ENCODE assay signal across 8 cellular contexts in genomic region chr12:12608557-12608957, GRCh38. TPM values are rescaled to one million over a fixed set of nuclear protein-coding genes. Genes with fewer than 3 reads are reported as not detected.
DNase-seq lines count a peak whose midpoint lies in the region; ATAC-seq and TF ChIP-seq lines count a peak whose summit lies in the region.

No MANE protein-coding gene starts in this region.

- H3K4me3 Mint-ChIP-seq in activated CD4-positive, alpha-beta T cell treated with anti-CD3 and anti-CD28 coated beads for 36 hours = no peak overlapping the region
- no peak overlapping the region for H3K4me3 Mint-ChIP-seq in activated CD4-positive, alpha-beta memory T cell treated with anti-CD3 and anti-CD28 coated beads for 36 hours
- peak overlapping the region in 7 of 10 donors; percentile 9 to 29 (median 24) for H3K4me3 Mint-ChIP-seq in naive thymus-derived CD4-positive, alpha-beta T cell

- POLR2A ChIA-PET in activated CD4-positive, alpha-beta T cell treated with anti-CD3 and anti-CD28 coated beads for 36 hours (lab: Charles Lee) = no interaction called here
- POLR2A ChIA-PET in activated CD4-positive, alpha-beta memory T cell treated with anti-CD3 and anti-CD28 coated beads for 36 hours (lab: Charles Lee) = no interaction called here
- POLR2A ChIA-PET in naive thymus-derived CD4-positive, alpha-beta T cell (lab: Charles Lee) = interaction anchor here (0.6 to 1.2 kb wide), 2 partner anchors 39 to 106 kb away, joined by 3 to 4 read pairs; no protein-coding TSS in a partner anchor

- H3K27me3 ChIP-seq in naive thymus-derived CD4-positive, alpha-beta T cell (ENCODE audit: control insufficient read depth in 2 of 2, insufficient read depth in 2 of 2, low read length in 2 of 2) = no peaks in the 10 kb centered on the region

- H3K4me1 Mint-ChIP-seq in activated CD4-positive, alpha-beta T cell treated with anti-CD3 and anti-CD28 coated beads for 36 hours = peaks cover 49% of the 10 kb centered on the region
- peaks cover 42% of the 10 kb centered on the region for H3K4me1 Mint-ChIP-seq in activated CD4-positive, alpha-beta memory T cell treated with anti-CD3 and anti-CD28 coated beads for 36 hours (ENCODE audit: low read depth)
- peaks cover 23 to 45% (median 35%) of the 10 kb centered on the region in 7 donors for H3K4me1 Mint-ChIP-seq in naive thymus-derived CD4-positive, alpha-beta T cell

- peaks cover 4% of the 10 kb centered on the region for H3K36me3 Mint-ChIP-seq in activated CD4-positive, alpha-beta T cell treated with anti-CD3 and anti-CD28 coated beads for 36 hours (ENCODE audit: low read depth)
- peaks cover 10% of the 10 kb centered on the region for H3K36me3 Mint-ChIP-seq in activated CD4-positive, alpha-beta memory T cell treated with anti-CD3 and anti-CD28 coated beads for 36 hours
- peaks cover 0 to 2% (median 1%) of the 10 kb centered on the region in 5 donors for H3K36me3 Mint-ChIP-seq in naive thymus-derived CD4-positive, alpha-beta T cell

- H3K27ac ChIP-seq in naive thymus-derived CD4-positive, alpha-beta T cell (ENCODE audit: low read depth, low read length) = no peak overlapping the region

- no peaks in the 10 kb centered on the region for H3K9me3 Mint-ChIP-seq in activated CD4-positive, alpha-beta T cell treated with anti-CD3 and anti-CD28 coated beads for 36 hours (ENCODE audit: low read depth)
- H3K9me3 Mint-ChIP-seq in activated CD4-positive, alpha-beta memory T cell treated with anti-CD3 and anti-CD28 coated beads for 36 hours = no peaks in the 10 kb centered on the region
- H3K9me3 Mint-ChIP-seq in naive thymus-derived CD4-positive, alpha-beta T cell = peaks cover 0 to 4% (median 0%) of the 10 kb centered on the region in 11 donors

- DNase-seq in activated CD4-positive, alpha-beta T cell treated with anti-CD3 and anti-CD28 coated beads for 36 hours = peak; percentile 46
- DNase-seq in activated CD4-positive, alpha-beta T cell treated with anti-CD3 and anti-CD28 coated beads for 4 hours = no peak
- peak; percentile 52 for DNase-seq in activated CD4-positive, alpha-beta memory T cell treated with anti-CD3 and anti-CD28 coated beads for 36 hours
- DNase-seq in naive thymus-derived CD4-positive, alpha-beta T cell = no peak
- no peak for DNase-seq in SIG-M5 treated with dmso at 0.1 percent for 504 hours (lab: John Stamatoyannopoulos, UW; ENCODE audit: unreplicated experiment)
- DNase-seq in foreskin fibroblast = no peak
- no peak for DNase-seq in NCI-H510A treated with DMSO at 0.1 percent for 48 hours (lab: John Stamatoyannopoulos, UW)

- peaks cover 6 to 9% of the 10 kb centered on the region in 2 donors for H3K4me1 ChIP-seq in naive thymus-derived CD4-positive, alpha-beta T cell (ENCODE audit: control insufficient read depth in 2 of 2, insufficient read depth in 2 of 2, low read length in 2 of 2)

- H3K4me3 ChIP-seq in naive thymus-derived CD4-positive, alpha-beta T cell (ENCODE audit: low read length) = no peak overlapping the region
- H3K4me3 ChIP-seq in foreskin fibroblast (ENCODE audit: low read depth in 1 of 2, low read length in 2 of 2) = no peak overlapping the region

- peak overlapping the region; percentile 10 for H3K27ac Mint-ChIP-seq in activated CD4-positive, alpha-beta T cell treated with anti-CD3 and anti-CD28 coated beads for 36 hours
- peak overlapping the region; percentile 36 for H3K27ac Mint-ChIP-seq in activated CD4-positive, alpha-beta memory T cell treated with anti-CD3 and anti-CD28 coated beads for 36 hours
- peak overlapping the region in 7 of 9 donors; percentile 49 to 91 (median 66) for H3K27ac Mint-ChIP-seq in naive thymus-derived CD4-positive, alpha-beta T cell

- intact Hi-C loops in activated CD4-positive, alpha-beta T cell treated with anti-CD3 and anti-CD28 coated beads for 36 hours (cut with DNase I, micrococcal nuclease) = loop anchor here in 1 of 2 experiments (5.0 kb wide), 2 partner anchors 101 to 601 kb away; no protein-coding TSS in a partner anchor
- intact Hi-C loops in activated CD4-positive, alpha-beta memory T cell treated with anti-CD3 and anti-CD28 coated beads for 36 hours (cut with micrococcal nuclease) = loop anchor here (1.0 kb wide), 1 partner anchor 232 kb away; no protein-coding TSS in a partner anchor
- intact Hi-C loops in naive thymus-derived CD4-positive, alpha-beta T cell (cut with micrococcal nuclease) = no loop called here

- no peak for ATAC-seq in activated CD4-positive, alpha-beta T cell treated with anti-CD3 and anti-CD28 coated beads for 36 hours
- ATAC-seq in HG03460 (IDR thresholded peaks at IDR 0.05; ENCODE audit: unreplicated experiment) = peak; percentile 31
- no peak for ATAC-seq in naive thymus-derived CD4-positive, alpha-beta T cell

- TF ChIP-seq CTCF in foreskin fibroblast (IDR thresholded peaks at IDR 0.05; ENCODE audit: low read depth, low read length) = no peak

- H3K27me3 Mint-ChIP-seq in activated CD4-positive, alpha-beta T cell treated with anti-CD3 and anti-CD28 coated beads for 36 hours = no peaks in the 10 kb centered on the region
- no peaks in the 10 kb centered on the region for H3K27me3 Mint-ChIP-seq in activated CD4-positive, alpha-beta memory T cell treated with anti-CD3 and anti-CD28 coated beads for 36 hours
- H3K27me3 Mint-ChIP-seq in naive thymus-derived CD4-positive, alpha-beta T cell = no peaks in the 10 kb centered on the region

- no peaks in the 10 kb centered on the region for H3K9me3 ChIP-seq in naive thymus-derived CD4-positive, alpha-beta T cell (ENCODE audit: control insufficient read depth in 2 of 3, low read length in 3 of 3)

- H3K36me3 ChIP-seq in naive thymus-derived CD4-positive, alpha-beta T cell (ENCODE audit: control insufficient read depth in 2 of 3, insufficient read depth in 3 of 3, low read length in 3 of 3) = peaks cover 0 to 7% (median 0%) of the 10 kb centered on the region in 3 experiments

- CTCF ChIA-PET in activated CD4-positive, alpha-beta T cell treated with anti-CD3 and anti-CD28 coated beads for 36 hours (lab: Charles Lee) = interaction anchor here (0.7 to 1.3 kb wide), 3 partner anchors 48 to 128 kb away, joined by 3 to 6 read pairs (median 3); no protein-coding TSS in a partner anchor
- CTCF ChIA-PET in activated CD4-positive, alpha-beta memory T cell treated with anti-CD3 and anti-CD28 coated beads for 36 hours (lab: Charles Lee) = interaction anchor here (0.6 to 0.8 kb wide), 3 partner anchors 45 to 232 kb away, joined by 3 read pairs; no protein-coding TSS in a partner anchor
- CTCF ChIA-PET in naive thymus-derived CD4-positive, alpha-beta T cell (lab: Charles Lee) = no interaction called here

RNA-seq across cellular contexts. Expression of gene CREBL2, which starts 3.1 kb away (rescaled TPM):
- 10 to 100 TPM; 16.8 to 20.2 TPM for total RNA-seq in activated CD4-positive, alpha-beta T cell treated with anti-CD3 and anti-CD28 coated beads for 36 hours
- total RNA-seq in activated CD4-positive, alpha-beta memory T cell treated with anti-CD3 and anti-CD28 coated beads for 36 hours = 10 to 100 TPM; 30.4 to 32.2 TPM
- total RNA-seq in naive thymus-derived CD4-positive, alpha-beta T cell = 10 to 100 TPM; 17.3 to 39.5 (median 24.9) TPM
- polyA plus RNA-seq in naive thymus-derived CD4-positive, alpha-beta T cell = 10 to 100 TPM; 40.2 to 46.5 TPM

RNA-seq across cellular contexts. Expression of gene DUSP16, which starts 45.9 kb away (rescaled TPM):
- total RNA-seq in activated CD4-positive, alpha-beta T cell treated with anti-CD3 and anti-CD28 coated beads for 36 hours = 10 to 100 TPM; 39.3 to 40.4 TPM
- total RNA-seq in activated CD4-positive, alpha-beta memory T cell treated with anti-CD3 and anti-CD28 coated beads for 36 hours = 10 to 100 TPM; 70.2 to 82.1 TPM
- 10 to 100 TPM; 26.8 to 42.8 (median 38.9) TPM for total RNA-seq in naive thymus-derived CD4-positive, alpha-beta T cell
- polyA plus RNA-seq in naive thymus-derived CD4-positive, alpha-beta T cell = 1 to 10 TPM; 4.4 to 5.0 TPM

Comparison
In these comparisons a context has a peak if more than half of its experiments do, and no peak if none do; other contexts are left out.
1. DNase-seq: peak in activated CD4-positive, alpha-beta T cell treated with anti-CD3 and anti-CD28 coated beads for 36 hours (single experiment) and activated CD4-positive, alpha-beta memory T cell treated with anti-CD3 and anti-CD28 coated beads for 36 hours (single experiment); none in activated CD4-positive, alpha-beta T cell treated with anti-CD3 and anti-CD28 coated beads for 4 hours (0 of 2), naive thymus-derived CD4-positive, alpha-beta T cell (0 of 9), SIG-M5 treated with dmso at 0.1 percent for 504 hours (single experiment), foreskin fibroblast (0 of 2) and NCI-H510A treated with DMSO at 0.1 percent for 48 hours (single experiment).
2. H3K27ac Mint-ChIP-seq: peak in every context shown above with its lines; median percentile 66 in naive thymus-derived CD4-positive, alpha-beta T cell; 36 in activated CD4-positive, alpha-beta memory T cell treated with anti-CD3 and anti-CD28 coated beads for 36 hours; 10 in activated CD4-positive, alpha-beta T cell treated with anti-CD3 and anti-CD28 coated beads for 36 hours.
3. H3K4me3 Mint-ChIP-seq: peak in naive thymus-derived CD4-positive, alpha-beta T cell (7 of 10); none in activated CD4-positive, alpha-beta T cell treated with anti-CD3 and anti-CD28 coated beads for 36 hours (single experiment) and activated CD4-positive, alpha-beta memory T cell treated with anti-CD3 and anti-CD28 coated beads for 36 hours (single experiment).